In genomic region chr6:85459224-85459901, GRCh38 we compare ENCODE assay signal across 11 cellular contexts. TPM values are rescaled to one million over a fixed set of nuclear protein-coding genes. Genes with fewer than 3 reads are reported as not detected.
DNase-seq lines count a peak whose midpoint lies in the region; ATAC-seq, FAIRE-seq and TF ChIP-seq lines count a peak whose summit lies in the region.
"Had no signal": no experiment of that assay in that cellular context is flagged by ENCODE, and none has a peak within 500 bp of the region (broad histone marks: within the 10 kb centered on the region; RNA-seq: fewer than 3 reads in every experiment).

No MANE protein-coding gene starts in this region.

- no peaks in the 10 kb centered on the region for H3K27me3 ChIP-seq in A673 (replicated peaks; ENCODE audit: insufficient read depth, low read depth, low read length, poor library complexity)
- H3K27me3 ChIP-seq in GM12878 (replicated peaks in 1 of 2; ENCODE audit: control insufficient read depth in 2 of 2, insufficient read depth in 2 of 2, low read length in 1 of 2): no peaks in the 10 kb centered on the region
- no peaks in the 10 kb centered on the region for H3K27me3 ChIP-seq in H9 (ENCODE audit: insufficient read depth, low read length)

- CTCF ChIA-PET in A673 (lab: Charles Lee): interaction anchor here (1.0 kb wide), 1 partner anchor 23 kb away, joined by 3 read pairs; no protein-coding TSS in a partner anchor
- CTCF ChIA-PET in GM12878 (lab: Yijun Ruan, JAX): interaction anchor here (0.6 to 2.9 kb wide), 3 partner anchors 10 to 124 kb away, joined by 3 to 28 read pairs (median 13); partner anchors contain the start of gene NT5E

- no peaks in the 10 kb centered on the region for H3K9me3 Mint-ChIP-seq in H9
- H3K9me3 Mint-ChIP-seq: central memory CD8-positive, alpha-beta T cell had no signal

- H3K27ac ChIP-seq in A673 (ENCODE audit: low read depth, low read length, poor library complexity, severe bottlenecking) (peak overlapping the region; percentile 73), GM12878 (ENCODE audit: control insufficient read depth, insufficient read depth) (no peak overlapping the region), H9 (ENCODE audit: insufficient read length, low read depth, low read length) (no peak overlapping the region)

- H2AK5ac ChIP-seq in H9 (ENCODE audit: insufficient read length, low read length): no peak overlapping the region

- BruUV-seq in A673 (replicated peaks; lab: Mats Ljungman, UMichigan): no TSS peak
- BruUV-seq in GM12878 (replicated peaks; lab: Mats Ljungman, UMichigan): no TSS peak

- H4K8ac ChIP-seq in H9 (replicated peaks; ENCODE audit: insufficient read length, low read depth, low read length): no peak overlapping the region

- no peak overlapping the region for H2BK120ac ChIP-seq in H9 (ENCODE audit: low read depth, low read length, poor library complexity, severe bottlenecking)

- no peaks in the 10 kb centered on the region for H3K79me1 ChIP-seq in H9 (ENCODE audit: insufficient read depth, low read depth, low read length, poor library complexity, severe bottlenecking)

- no peaks in the 10 kb centered on the region for H3K23me2 ChIP-seq in H9 (ENCODE audit: insufficient read length, low read depth, low read length, poor library complexity, severe bottlenecking)

- peaks cover 3% of the 10 kb centered on the region; the same call in 1 of the 2 replicates for H3K27me3 Mint-ChIP-seq in H9 (ENCODE audit: low read depth)

- H3K4me3 ChIP-seq in A673 (ENCODE audit: low read depth, low read length, poor library complexity, severe bottlenecking) (no peak overlapping the region), GM12878 (no peak overlapping the region)

- no peak overlapping the region for H3K18ac ChIP-seq in H9 (ENCODE audit: insufficient read length, low read depth, low read length)

- no peak overlapping the region for H4K91ac ChIP-seq in H9 (ENCODE audit: insufficient read length, low read depth, low read length)

- H2BK12ac ChIP-seq in H9 (ENCODE audit: insufficient read length, low read depth, low read length): no peak overlapping the region

- H3K14ac ChIP-seq in H9 (ENCODE audit: insufficient read depth, low read length): no peak overlapping the region

- TF ChIP-seq CTCF in A673 (conservative IDR thresholded peaks at IDR 0.05; ENCODE audit: low read depth, low read length) (no peak), GM12878 (IDR thresholded peaks at IDR 0.05 in 2 of 3, conservative IDR thresholded peaks at IDR 0.05 in 1 of 3; ENCODE audit: control insufficient read depth in 2 of 3, extremely low read depth in 1 of 3, insufficient read depth in 1 of 3, low read depth in 3 of 3, low read length in 3 of 3) (no peak), H9 (conservative IDR thresholded peaks at IDR 0.05) (no peak)

- H3K79me2 ChIP-seq in GM12878 (ENCODE audit: control insufficient read depth, insufficient read depth, low read length) (peaks cover 4% of the 10 kb centered on the region), H9 (ENCODE audit: insufficient read depth, low read length) (no peaks in the 10 kb centered on the region)

- H4K20me1 ChIP-seq in GM12878 (ENCODE audit: control insufficient read depth, insufficient read depth): no peaks in the 10 kb centered on the region
- no peaks in the 10 kb centered on the region for H4K20me1 ChIP-seq in H9 (ENCODE audit: control insufficient read depth, insufficient read depth, insufficient read length)

- H3K4me3 Mint-ChIP-seq in H9: no peak overlapping the region
- H3K4me3 Mint-ChIP-seq: central memory CD8-positive, alpha-beta T cell had no signal

- 0 out of 2 replicates have a peak overlapping the region, but pooled peaks have one; percentile 19 for H3K4me2 ChIP-seq in GM12878 (ENCODE audit: control insufficient read depth, insufficient read depth)
- no peak overlapping the region for H3K4me2 ChIP-seq in H9 (ENCODE audit: insufficient read depth, insufficient read length, low read length)

- FAIRE-seq in GM12878 (lab: Jason Lieb, UNC): no peak

- WGBS in GM12878 (ENCODE audit: insufficient coverage, insufficient replicate concordance, low lambda C conversion rate, missing lambda C conversion rate): 69% methylated on average over 4 of the region's 4 CpGs
- WGBS in H9 (ENCODE audit: extremely low coverage, insufficient read length, low lambda C conversion rate): no CpG with 5 or more reads among the region's 4 CpGs

- no peak overlapping the region for H3K9ac ChIP-seq in GM12878 (ENCODE audit: control insufficient read depth, insufficient read depth, low read length)
- no peak overlapping the region for H3K9ac ChIP-seq in H9 (ENCODE audit: extremely low read depth, insufficient read length, low read length)

- no peak overlapping the region for H3K4ac ChIP-seq in H9 (ENCODE audit: low read depth, low read length)

- ATAC-seq in GM12878 (no peak), GM21515 (IDR thresholded peaks at IDR 0.05; ENCODE audit: unreplicated experiment) (no peak)

- no peaks in the 10 kb centered on the region for H3K9me3 ChIP-seq in A673 (ENCODE audit: low read depth, low read length, poor library complexity, severe bottlenecking)
- no peaks in the 10 kb centered on the region for H3K9me3 ChIP-seq in GM12878 (replicated peaks; ENCODE audit: control insufficient read depth, insufficient read depth, low read length)
- no peaks in the 10 kb centered on the region for H3K9me3 ChIP-seq in H9 (ENCODE audit: control insufficient read depth, low read depth, low read length)

- in situ Hi-C loops in GM12878 (cut with MboI) (no loop called here), ACHN (cut with HindIII; ENCODE audit: low pct_ligation_motif_present, low pct_unique_long_range_greater_than_20kb, low sequenced_read_pairs) (no loop called here)

- no peak for DNase-seq in A673 (ENCODE audit: low spot score)
- peak; percentile 88 for DNase-seq in HT1080 (ENCODE audit: low read depth)
- no peak for DNase-seq in GM12878 (ENCODE audit: low read depth, low spot score)
- DNase-seq in medulla oblongata (ENCODE audit: extremely low spot score): peak; percentile 28
- no peak for DNase-seq in iPS-NIHi7 (ENCODE audit: extremely low spot score)
- no peak for DNase-seq in H9
- no peak for DNase-seq in ACHN
- DNase-seq: DMS153, NCI-H2029 treated with DMSO at 0.1 percent for 48 hours had no signal

- H3K4me1 ChIP-seq in A673 (ENCODE audit: insufficient read depth, low read length, poor library complexity, severe bottlenecking) (peaks cover 59% of the 10 kb centered on the region), GM12878 (ENCODE audit: control insufficient read depth, insufficient read depth, low read length) (peaks cover 47% of the 10 kb centered on the region), H9 (ENCODE audit: insufficient read depth, low read length) (peaks cover 11% of the 10 kb centered on the region; the same call in 1 of the 2 replicates)

- H3K27ac Mint-ChIP-seq in H9: no peak overlapping the region; a peak in 2 of 7 replicates

- POLR2A ChIA-PET in A673 (lab: Charles Lee; ENCODE audit: low non-redundant PET): interaction anchor here (0.6 kb wide), 1 partner anchor 54 kb away, joined by 5 read pairs; no protein-coding TSS in a partner anchor
- POLR2A ChIA-PET in GM12878 (lab: Charles Lee): interaction anchor here (0.7 to 8.0 kb wide), 3 partner anchors 8 to 63 kb away, joined by 3 to 64 read pairs (median 4); partner anchors contain the start of gene NT5E

- no peaks in the 10 kb centered on the region for H3K36me3 Mint-ChIP-seq in H9 (ENCODE audit: insufficient read depth in 1 of 3, low read depth in 3 of 3)

- H2AFZ ChIP-seq in GM12878 (ENCODE audit: control insufficient read depth, low read depth, low read length): no peak overlapping the region
- H2AFZ ChIP-seq in H9 (ENCODE audit: low read length): no peak overlapping the region

- H2BK20ac ChIP-seq in H9 (ENCODE audit: low read depth, low read length, poor library complexity, severe bottlenecking): no peak overlapping the region

- no peak overlapping the region for H2BK15ac ChIP-seq in H9 (ENCODE audit: low read depth, low read length)

- TF ChIP-seq EP300 in GM12878 (IDR thresholded peaks at IDR 0.05; ENCODE audit: borderline replicate concordance in 1 of 2, control insufficient read depth in 1 of 2, low read depth in 2 of 2, low read length in 2 of 2): no peak

- H3K4me1 Mint-ChIP-seq in H9: peaks cover 18 to 23% of the 10 kb centered on the region in 2 experiments

- no peak overlapping the region for H3K56ac ChIP-seq in H9 (ENCODE audit: insufficient read length, low read depth, low read length)

- H3K36me3 ChIP-seq in A673 (ENCODE audit: insufficient read depth, low read length, poor library complexity, severe bottlenecking) (no peaks in the 10 kb centered on the region), GM12878 (ENCODE audit: control insufficient read depth in 2 of 2, insufficient read depth in 2 of 2, low read length in 1 of 2) (no peaks in the 10 kb centered on the region)

- intact Hi-C loops in A673 (cut with micrococcal nuclease; ENCODE audit: unreplicated experiment): loop anchor here (2.0 kb wide), 1 partner anchor 57 kb away; no protein-coding TSS in a partner anchor
- intact Hi-C loops in GM12878 (cut with micrococcal nuclease; ENCODE audit: unreplicated experiment): no loop called here

- SMC1A ChIA-PET in GM12878 (lab: Charles Lee; ENCODE audit: uncharacterized antibody, unreplicated experiment): interaction anchor here (0.6 to 9.8 kb wide), 7 partner anchors 10 to 104 kb away, joined by 3 to 138 read pairs (median 5); partner anchors contain the start of gene NT5E

- no peak overlapping the region for H3T11ph ChIP-seq in H9 (ENCODE audit: low read length)

- no peak overlapping the region for H3K23ac ChIP-seq in H9 (ENCODE audit: insufficient read length, low read depth, low read length)

- TF ChIP-seq POLR2A in GM12878 (IDR thresholded peaks at IDR 0.05; ENCODE audit: low read depth, low read length): no peak

- H4K5ac ChIP-seq in H9 (ENCODE audit: insufficient read length, low read depth, low read length): no peak overlapping the region

- RAD21 ChIA-PET in GM12878 (lab: Charles Lee; ENCODE audit: unreplicated experiment): interaction anchor here (1.2 to 7.3 kb wide), 2 partner anchors 8 to 23 kb away, joined by 4 to 76 read pairs; partner anchors contain the start of gene NT5E

- H2BK5ac ChIP-seq in H9 (ENCODE audit: insufficient read length, low read length): no peak overlapping the region

- TF ChIP-seq RAD21 in GM12878 (IDR thresholded peaks at IDR 0.05; ENCODE audit: insufficient read depth, low read depth, low read length): no peak

RNA-seq across cellular contexts. Expression of gene NT5E, which starts 9.5 kb away (rescaled TPM):
- 26.0 and 32.7 TPM in 2 replicates for total RNA-seq in A673 (2021)
- total RNA-seq in HT1080 (2014; rRNA removed; shearing (Covaris generic)): 0.47 and 1.3 TPM in 2 replicates
- 0.26 and 0.29 TPM in 2 replicates for polyA plus RNA-seq in HT1080 (2015; cell fraction: cytosol; rRNA removed)
- 0.99 and 1.3 TPM in 2 replicates for polyA plus RNA-seq in HT1080 (2015; cell fraction: nucleus; rRNA removed)
- total RNA-seq in GM12878 (2013; cell fraction: nucleolus; rRNA removed): 2.2 and 2.5 TPM in 2 replicates
- 8.2 and 8.4 TPM in 2 replicates for total RNA-seq in GM12878 (2014; rRNA removed)
- 6.6 and 6.9 TPM in 2 replicates for total RNA-seq in GM12878 (2014; rRNA removed; fragmentation: Illumina TruSeq; extraction: Trizol)
- total RNA-seq in GM12878 (2021): 8.2 and 9.7 TPM in 2 replicates
- 4.2 TPM for polyA plus RNA-seq in GM12878 (2011; ENCODE audit: low read depth)
- 6.9 and 9.9 TPM in 2 replicates for polyA plus RNA-seq in GM12878 (2011; rRNA removed)
- 4.6 and 9.2 TPM in 2 replicates for polyA plus RNA-seq in GM12878 (2011; cell fraction: cytosol; rRNA removed)
- polyA plus RNA-seq in GM12878 (2011; cell fraction: nucleus; rRNA removed): 7.9 and 9.2 TPM in 2 replicates
- polyA plus RNA-seq in GM12878 (2012): 5.3 and 7.9 TPM in 2 replicates
- polyA plus RNA-seq in GM12878 (2014; fragmentation: Illumina TruSeq; extraction: Trizol): 5.6 and 7.5 TPM in 2 replicates
- polyA plus RNA-seq in GM12878 (2014; fragmentation: Nextera tagmentation; extraction: Ambion mirVana): 1 to 10 TPM; 1.9 to 3.9 TPM
- polyA plus RNA-seq in GM12878 (2014; rRNA removed): 7.7 and 8.4 TPM in 2 replicates
- 1 to 10 TPM; 8.4 to 9.3 TPM for polyA plus RNA-seq in GM12878 (2016; fragmentation: Nextera tagmentation; extraction: Ambion mirVana)
- polyA minus RNA-seq in GM12878 (2011; rRNA and poly(A)+ RNA removed): 6.8 and 9.9 TPM in 2 replicates
- polyA minus RNA-seq in GM12878 (2011; cell fraction: cytosol; rRNA and poly(A)+ RNA removed): 8.7 and 10.4 TPM in 2 replicates
- polyA minus RNA-seq in GM12878 (2011; cell fraction: nucleus; rRNA and poly(A)+ RNA removed): 14.4 and 19.7 TPM in 2 replicates
- 0.33 and 0.52 TPM in 2 replicates for total RNA-seq in H9 (2021)

Comparison
In these comparisons a context has a peak if more than half of its experiments do, and no peak if none do; other contexts are left out.
1. DNase-seq: peak in HT1080 (single experiment) and medulla oblongata (single experiment); none in A673 (single experiment), GM12878 (single experiment), iPS-NIHi7 (single experiment), H9 (single experiment) and ACHN (single experiment).